ENCODE assay signal across 8 cellular contexts in genomic region chr17:17042381-17042736, GRCh38. TPM values are rescaled to one million over a fixed set of nuclear protein-coding genes. Genes with fewer than 3 reads are reported as not detected.
DNase-seq lines count a peak whose midpoint lies in the region; ATAC-seq lines count a peak whose summit lies in the region.

Gene MPRIP (plus strand): TSS chr17:17042457. CDS start chr17:17042849, 392 bp downstream.

- no peaks in the 10 kb centered on the region for H3K9me3 ChIP-seq in iPS-18c (ENCODE audit: control insufficient read depth, insufficient read depth, low read length)

- H3K36me3 Mint-ChIP-seq in activated naive CD4-positive, alpha-beta T cell treated with anti-CD3 and anti-CD28 coated beads, Interleukin-2, amount 50 U/mL, for 24 hours: no peaks in the 10 kb centered on the region

- ATAC-seq in stimulated activated naive CD8-positive, alpha-beta T cell treated with anti-CD3 and anti-CD28 coated beads, Interleukin-15, Interleukin-2, amounts not matched to agents 100 U/mL and 50 U/mL, for 24 hours: peak; percentile 12
- ATAC-seq in HG02938 (IDR thresholded peaks at IDR 0.05; ENCODE audit: unreplicated experiment): no peak

- peak within 1 kb of the TSS; percentile 95 for H3K4me3 Mint-ChIP-seq in activated naive CD4-positive, alpha-beta T cell treated with anti-CD3 and anti-CD28 coated beads, Interleukin-2, amount 50 U/mL, for 24 hours

- H3K27me3 Mint-ChIP-seq in activated naive CD4-positive, alpha-beta T cell treated with anti-CD3 and anti-CD28 coated beads, Interleukin-2, amount 50 U/mL, for 24 hours: no peaks in the 10 kb centered on the region

- DNase-seq in activated naive CD4-positive, alpha-beta T cell (lab: John Stamatoyannopoulos, UW): no peak
- DNase-seq in stimulated activated naive CD8-positive, alpha-beta T cell treated with anti-CD3 and anti-CD28 coated beads, Interleukin-15, Interleukin-2, amounts not matched to agents 100 U/mL and 50 U/mL, for 24 hours: no peak
- DNase-seq in stimulated activated CD4-positive, alpha-beta T cell treated with anti-CD3 and anti-CD28 coated beads, Interleukin-1b, Interleukin-23, amount 100 ng/mL, for 48 hours: no peak
- DNase-seq in GM03348 (ENCODE audit: low spot score): no peak

- H3K4me1 Mint-ChIP-seq in activated naive CD4-positive, alpha-beta T cell treated with anti-CD3 and anti-CD28 coated beads, Interleukin-2, amount 50 U/mL, for 24 hours: peaks cover 46% of the 10 kb centered on the region

- 0 to 2% (median 1%) methylated on average over 3 to 65 of the region's 68 CpGs for WGBS in adipose tissue, 3 donors

- no peaks in the 10 kb centered on the region for H3K9me3 Mint-ChIP-seq in activated naive CD4-positive, alpha-beta T cell treated with anti-CD3 and anti-CD28 coated beads, Interleukin-2, amount 50 U/mL, for 24 hours

- H3K27ac Mint-ChIP-seq in activated naive CD4-positive, alpha-beta T cell treated with anti-CD3 and anti-CD28 coated beads, Interleukin-2, amount 50 U/mL, for 24 hours: peak within 1 kb of the TSS; percentile 82

- H3K27ac ChIP-seq in adipose tissue (ENCODE audit: low read depth, low read length): peak within 1 kb of the TSS; percentile 40

- H3K4me3 ChIP-seq in iPS-18c (ENCODE audit: insufficient read depth, low read depth, low read length): peak within 1 kb of the TSS; percentile 80

RNA-seq across cellular contexts. Expression of gene MPRIP, which starts in this region (rescaled TPM):
- polyA plus RNA-seq in adipose tissue: 100 to 1,000 TPM in 2 of 3 donors, 10 to 100 TPM in 1; 51.8 to 140 (median 128) TPM
